ENCODE assay signal across 1 cellular context in genomic region chr6:27726620-27727023, GRCh38.
TF ChIP-seq lines count a peak whose summit lies in the region.

No MANE protein-coding gene starts in this region.

TF ChIP-seq in H1, 55 proteins besides CTCF, POLR2A, EP300 and RAD21:
- TF ChIP-seq TBP (IDR thresholded peaks at IDR 0.05; ENCODE audit: low read depth, low read length), result peak; percentile 99
- TF ChIP-seq TEAD4 (IDR thresholded peaks at IDR 0.05; ENCODE audit: low read depth, low read length), result no peak
